8 cellular contexts compared by ENCODE assay signal in the genomic region with DNA sequence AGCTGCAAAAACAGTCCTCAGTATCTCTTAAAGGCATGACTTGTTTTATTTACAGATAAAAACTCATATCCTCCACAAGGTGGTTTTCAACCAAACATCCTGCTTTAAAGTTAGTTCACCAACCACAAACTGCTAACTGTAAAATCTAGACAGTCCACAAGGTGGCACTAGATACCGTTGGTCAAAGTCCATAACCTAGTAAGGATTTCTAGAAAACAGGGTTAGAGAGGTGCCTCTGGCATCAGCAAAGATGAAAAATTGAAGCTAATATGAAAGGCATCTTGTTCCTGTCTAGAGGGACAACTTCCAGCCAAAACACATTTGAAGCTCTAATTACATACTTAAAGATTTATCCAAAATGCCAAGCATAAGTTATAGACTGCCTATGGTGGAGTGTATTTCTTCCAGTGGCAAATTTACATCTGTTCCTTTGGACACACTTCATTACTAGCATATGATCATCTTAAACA. TPM values are rescaled to one million over a fixed set of nuclear protein-coding genes. Genes with fewer than 3 reads are reported as not detected.
DNase-seq lines count a peak whose midpoint lies in the region; ATAC-seq, FAIRE-seq and TF ChIP-seq lines count a peak whose summit lies in the region.

No MANE protein-coding gene starts in this region.

- H3K9me1 ChIP-seq in K562 (ENCODE audit: control insufficient read depth, insufficient read depth, low read length): no peaks in the 10 kb centered on the region

- intact Hi-C loops in K562 (cut with micrococcal nuclease): loop anchor here (1.0 to 10.0 kb wide), 6 partner anchors 55 to 543 kb away; a partner anchor contains a TSS

- no peak overlapping the region for H2AFZ ChIP-seq in K562 (ENCODE audit: low read depth, low read length)

- no peak overlapping the region for H3K4me3 ChIP-seq in SK-N-MC
- H3K4me3 ChIP-seq in K562: no peak overlapping the region

- POLR2A ChIA-PET in K562 (lab: Yijun Ruan, JAX): interaction anchor here (1.0 kb wide), 1 partner anchor 12 kb away, joined by 3 read pairs; no protein-coding TSS in a partner anchor

- 0% methylated on average over 1 of the region's 1 CpG for WGBS in K562 (ENCODE audit: insufficient coverage, low coverage, missing lambda C conversion rate)

- H3K27ac ChIP-seq in SK-N-MC (no peak overlapping the region), K562 (ENCODE audit: extremely low read depth, low read depth, low read length) (no peak overlapping the region)

- no peaks in the 10 kb centered on the region for H3K79me2 ChIP-seq in K562 (ENCODE audit: control insufficient read depth, insufficient read depth, low read length)

- in situ Hi-C loops in K562 (cut with MboI): loop anchor here (25.0 kb wide), 1 partner anchor 547 kb away; a partner anchor contains a TSS

- no peaks in the 10 kb centered on the region for H4K20me1 ChIP-seq in K562 (replicated peaks; ENCODE audit: control insufficient read depth, insufficient read depth, low read length)

- TF ChIP-seq EP300 in K562 (IDR thresholded peaks at IDR 0.05; ENCODE audit: low read length): no peak

- H3K9me3 ChIP-seq in SK-N-MC (ENCODE audit: low read depth, low read length): no peaks in the 10 kb centered on the region
- H3K9me3 ChIP-seq in K562 (replicated peaks; ENCODE audit: control insufficient read depth, insufficient read depth, low read depth, low read length): no peaks in the 10 kb centered on the region

- ATAC-seq in GM18498 (IDR thresholded peaks at IDR 0.05; ENCODE audit: unreplicated experiment) (peak; percentile 64), HG02840 (IDR thresholded peaks at IDR 0.05; ENCODE audit: low FRiP score, unreplicated experiment) (peak; percentile 57), K562 (peak; percentile 92)

- BruUV-seq in K562 (replicated peaks; lab: Mats Ljungman, UMichigan): no TSS peak

- no peaks in the 10 kb centered on the region for H3K27me3 ChIP-seq in K562 (ENCODE audit: control insufficient read depth in 2 of 2, insufficient read depth in 2 of 2, low read length in 2 of 2)

- TF ChIP-seq CTCF in K562 (IDR thresholded peaks at IDR 0.05 in 2 of 3, conservative IDR thresholded peaks at IDR 0.05 in 1 of 3; ENCODE audit: insufficient read depth in 2 of 3, low read depth in 1 of 3, low read length in 3 of 3): peak; percentile 80 to 91 (median 85)

- peaks cover 0 to 6% of the 10 kb centered on the region in 2 experiments; a peak in 2 of 5 replicates for H3K4me1 ChIP-seq in K562 (replicated peaks in 1 of 2; ENCODE audit: control insufficient read depth in 2 of 2, insufficient read depth in 2 of 2, low read length in 2 of 2)

- no peak for TF ChIP-seq POLR2A in K562 (conservative IDR thresholded peaks at IDR 0.05)

- no peak overlapping the region for H3K4me2 ChIP-seq in K562 (ENCODE audit: insufficient read depth, low read length)

- H3K36me3 ChIP-seq in SK-N-MC (ENCODE audit: insufficient read depth, low read length) (no peaks in the 10 kb centered on the region), K562 (ENCODE audit: control insufficient read depth, insufficient read depth, low read length) (no peaks in the 10 kb centered on the region)

- CTCF ChIA-PET in K562 (lab: Yijun Ruan, JAX; ENCODE audit: low intra/inter-chr PET ratio): interaction anchor here (0.5 to 3.7 kb wide), 6 partner anchors 8 to 1793 kb away, joined by 3 to 32 read pairs (median 8); a partner anchor contains a TSS

- DNase-seq in AG08396 (ENCODE audit: low spot score): peak; percentile 50
- peak; percentile 79 for DNase-seq in NCI-H1105 (lab: John Stamatoyannopoulos, UW)
- peak; percentile 90 for DNase-seq in SK-N-MC (ENCODE audit: low read depth, low spot score)
- DNase-seq in K562 (ENCODE audit: extremely low read depth in 1 of 4, low spot score in 3 of 4): peak; percentile 56 to 87 (median 64)
- DNase-seq in iPS-NIHi7 (ENCODE audit: extremely low spot score): peak; percentile 62
- DNase-seq in stimulated activated CD4-positive, alpha-beta T cell treated with anti-CD3 and anti-CD28 coated beads, Interleukin-4, amount 100 ng/mL, for 24 hours: peak; percentile 76

- FAIRE-seq in K562 (lab: Jason Lieb, UNC): peak; percentile 96

- no peak overlapping the region for H3K9ac ChIP-seq in SK-N-MC (ENCODE audit: insufficient read length)
- no peak overlapping the region for H3K9ac ChIP-seq in K562 (ENCODE audit: insufficient read depth in 1 of 2, low read depth in 2 of 2, low read length in 2 of 2)

- peak; percentile 96 to 97 for TF ChIP-seq RAD21 in K562 (CRISPR knock-in tag; conservative IDR thresholded peaks at IDR 0.05 in 1 of 2, IDR thresholded peaks at IDR 0.05 in 1 of 2)

TF ChIP-seq in K562, 482 proteins besides CTCF, POLR2A, EP300 and RAD21 (continues in another document):
- TF ChIP-seq, protein P1, sequence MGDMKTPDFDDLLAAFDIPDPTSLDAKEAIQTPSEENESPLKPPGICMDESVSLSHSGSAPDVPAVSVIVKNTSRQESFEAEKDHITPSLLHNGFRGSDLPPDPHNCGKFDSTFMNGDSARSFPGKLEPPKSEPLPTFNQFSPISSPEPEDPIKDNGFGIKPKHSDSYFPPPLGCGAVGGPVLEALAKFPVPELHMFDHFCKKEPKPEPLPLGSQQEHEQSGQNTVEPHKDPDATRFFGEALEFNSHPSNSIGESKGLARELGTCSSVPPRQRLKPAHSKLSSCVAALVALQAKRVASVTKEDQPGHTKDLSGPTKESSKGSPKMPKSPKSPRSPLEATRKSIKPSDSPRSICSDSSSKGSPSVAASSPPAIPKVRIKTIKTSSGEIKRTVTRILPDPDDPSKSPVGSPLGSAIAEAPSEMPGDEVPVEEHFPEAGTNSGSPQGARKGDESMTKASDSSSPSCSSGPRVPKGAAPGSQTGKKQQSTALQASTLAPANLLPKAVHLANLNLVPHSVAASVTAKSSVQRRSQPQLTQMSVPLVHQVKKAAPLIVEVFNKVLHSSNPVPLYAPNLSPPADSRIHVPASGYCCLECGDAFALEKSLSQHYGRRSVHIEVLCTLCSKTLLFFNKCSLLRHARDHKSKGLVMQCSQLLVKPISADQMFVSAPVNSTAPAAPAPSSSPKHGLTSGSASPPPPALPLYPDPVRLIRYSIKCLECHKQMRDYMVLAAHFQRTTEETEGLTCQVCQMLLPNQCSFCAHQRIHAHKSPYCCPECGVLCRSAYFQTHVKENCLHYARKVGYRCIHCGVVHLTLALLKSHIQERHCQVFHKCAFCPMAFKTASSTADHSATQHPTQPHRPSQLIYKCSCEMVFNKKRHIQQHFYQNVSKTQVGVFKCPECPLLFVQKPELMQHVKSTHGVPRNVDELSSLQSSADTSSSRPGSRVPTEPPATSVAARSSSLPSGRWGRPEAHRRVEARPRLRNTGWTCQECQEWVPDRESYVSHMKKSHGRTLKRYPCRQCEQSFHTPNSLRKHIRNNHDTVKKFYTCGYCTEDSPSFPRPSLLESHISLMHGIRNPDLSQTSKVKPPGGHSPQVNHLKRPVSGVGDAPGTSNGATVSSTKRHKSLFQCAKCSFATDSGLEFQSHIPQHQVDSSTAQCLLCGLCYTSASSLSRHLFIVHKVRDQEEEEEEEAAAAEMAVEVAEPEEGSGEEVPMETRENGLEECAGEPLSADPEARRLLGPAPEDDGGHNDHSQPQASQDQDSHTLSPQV (IDR thresholded peaks at IDR 0.05): 0 out of 2 replicates have a peak, but pooled peaks have one; percentile 43
- TF ChIP-seq, protein P2, sequence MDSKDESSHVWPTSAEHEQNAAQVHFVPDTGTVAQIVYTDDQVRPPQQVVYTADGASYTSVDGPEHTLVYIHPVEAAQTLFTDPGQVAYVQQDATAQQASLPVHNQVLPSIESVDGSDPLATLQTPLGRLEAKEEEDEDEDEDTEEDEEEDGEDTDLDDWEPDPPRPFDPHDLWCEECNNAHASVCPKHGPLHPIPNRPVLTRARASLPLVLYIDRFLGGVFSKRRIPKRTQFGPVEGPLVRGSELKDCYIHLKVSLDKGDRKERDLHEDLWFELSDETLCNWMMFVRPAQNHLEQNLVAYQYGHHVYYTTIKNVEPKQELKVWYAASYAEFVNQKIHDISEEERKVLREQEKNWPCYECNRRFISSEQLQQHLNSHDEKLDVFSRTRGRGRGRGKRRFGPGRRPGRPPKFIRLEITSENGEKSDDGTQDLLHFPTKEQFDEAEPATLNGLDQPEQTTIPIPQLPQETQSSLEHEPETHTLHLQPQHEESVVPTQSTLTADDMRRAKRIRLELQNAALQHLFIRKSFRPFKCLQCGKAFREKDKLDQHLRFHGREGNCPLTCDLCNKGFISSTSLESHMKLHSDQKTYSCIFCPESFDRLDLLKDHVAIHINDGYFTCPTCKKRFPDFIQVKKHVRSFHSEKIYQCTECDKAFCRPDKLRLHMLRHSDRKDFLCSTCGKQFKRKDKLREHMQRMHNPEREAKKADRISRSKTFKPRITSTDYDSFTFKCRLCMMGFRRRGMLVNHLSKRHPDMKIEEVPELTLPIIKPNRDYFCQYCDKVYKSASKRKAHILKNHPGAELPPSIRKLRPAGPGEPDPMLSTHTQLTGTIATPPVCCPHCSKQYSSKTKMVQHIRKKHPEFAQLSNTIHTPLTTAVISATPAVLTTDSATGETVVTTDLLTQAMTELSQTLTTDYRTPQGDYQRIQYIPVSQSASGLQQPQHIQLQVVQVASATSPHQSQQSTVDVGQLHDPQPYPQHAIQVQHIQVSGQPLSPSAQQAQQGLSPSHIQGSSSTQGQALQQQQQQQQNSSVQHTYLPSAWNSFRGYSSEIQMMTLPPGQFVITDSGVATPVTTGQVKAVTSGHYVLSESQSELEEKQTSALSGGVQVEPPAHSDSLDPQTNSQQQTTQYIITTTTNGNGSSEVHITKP (IDR thresholded peaks at IDR 0.05; ENCODE audit: partially characterized antibody): no peak
- peak; percentile 41; the same call in 1 of the 2 replicates for TF ChIP-seq ARID1B (IDR thresholded peaks at IDR 0.05)

RNA-seq across cellular contexts. Expression of a gene that starts 56.0 kb away (rescaled TPM):
- total RNA-seq in K562 (2011; cell fraction: chromatin; rRNA removed; ENCODE audit: low replicate concordance): 4.6 and 8.5 TPM in 2 replicates
- total RNA-seq in K562 (2011; cell fraction: nucleolus; rRNA removed): 5.2 and 5.5 TPM in 2 replicates
- total RNA-seq in K562 (2011; cell fraction: nucleoplasm; rRNA removed): 4.4 and 8.9 TPM in 2 replicates
- total RNA-seq in K562 (2014; rRNA removed) (1.3 and 1.6 TPM in 2 replicates), K562 (2014; rRNA removed; fragmentation: Illumina TruSeq; extraction: Trizol) (4.1 and 4.3 TPM in 2 replicates), K562 (2015; rRNA removed; fragmentation: Illumina TruSeq; extraction: Trizol) (4.0 and 4.3 TPM in 2 replicates), K562 (2021) (5.1 and 6.5 TPM in 2 replicates)
- polyA plus RNA-seq in K562 (2011; rRNA removed) (4.5 and 4.8 TPM in 2 replicates), K562 (2014; fragmentation: Illumina TruSeq; extraction: Trizol) (3.6 and 3.9 TPM in 2 replicates), K562 (2014; fragmentation: Nextera tagmentation; extraction: Ambion mirVana) (1 to 10 TPM in 1 of 2 experiments, under 1 TPM in 1; 0.87 to 1.2 TPM), K562 (2014; rRNA removed) (1.8 and 2.6 TPM in 2 replicates)
- polyA plus RNA-seq in K562 (2011; cell fraction: cytosol; rRNA removed): 2.3 and 2.8 TPM in 2 replicates
- polyA plus RNA-seq in K562 (2011; cell fraction: nucleus; rRNA removed): 1.8 and 3.4 TPM in 2 replicates
- polyA plus RNA-seq in K562 (2012): 3.5 and 4.5 TPM in 2 replicates
- 11.3 and 12.6 TPM in 2 replicates for polyA minus RNA-seq in K562 (2011; rRNA and poly(A)+ RNA removed)
- polyA minus RNA-seq in K562 (2011; cell fraction: cytosol; rRNA and poly(A)+ RNA removed): 7.2 and 9.5 TPM in 2 replicates
- polyA minus RNA-seq in K562 (2011; cell fraction: nucleus; rRNA and poly(A)+ RNA removed): 3.5 and 4.1 TPM in 2 replicates
